Comparison of ENCODE assay signal across 8 cellular contexts in the genomic region with DNA sequence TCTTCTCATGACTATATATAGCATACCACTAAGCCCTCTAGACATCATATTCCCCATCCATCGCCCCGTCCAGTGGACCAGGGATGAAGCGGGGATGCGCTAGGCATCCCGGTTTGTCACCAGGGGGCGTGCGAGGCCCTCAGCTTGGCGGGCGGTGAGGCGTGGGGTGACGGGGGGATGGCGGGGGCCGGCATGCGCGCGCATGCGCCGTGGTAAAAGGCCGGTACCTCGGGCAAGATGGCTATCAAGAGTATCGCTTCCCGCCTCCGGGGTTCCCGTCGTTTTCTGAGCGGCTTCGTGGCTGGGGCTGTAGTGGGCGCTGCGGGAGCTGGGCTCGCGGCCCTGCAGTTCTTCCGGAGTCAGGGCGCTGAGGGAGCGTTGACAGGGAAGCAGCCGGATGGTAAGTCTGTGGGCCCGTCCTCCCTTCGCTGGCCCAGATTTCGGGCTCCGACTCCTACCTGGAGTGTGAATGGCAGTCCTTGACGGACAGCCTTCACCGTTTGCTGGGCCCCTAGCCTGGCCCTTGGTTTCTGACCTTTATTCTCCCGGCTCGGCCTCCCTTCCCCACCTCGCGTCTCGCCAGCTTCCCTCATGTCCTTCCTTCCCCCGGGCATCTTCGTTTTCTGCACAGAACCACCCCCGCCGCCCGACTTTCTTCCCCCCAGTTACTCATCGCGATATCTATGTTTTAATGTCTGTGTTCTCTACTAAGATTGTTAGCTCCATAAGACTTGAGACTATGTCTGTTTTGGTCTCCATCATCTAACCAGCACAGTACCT.
DNase-seq lines count a peak whose midpoint lies in the region; ATAC-seq lines count a peak whose summit lies in the region.

Gene EXOG (plus strand): TSS at position 210 of the 780 bp plus-strand sequence. CDS start 28 bp downstream, at position 238.

- ATAC-seq in GM19025 (IDR thresholded peaks at IDR 0.05; ENCODE audit: low read depth, unreplicated experiment) (peak; percentile 91), HG03280 (IDR thresholded peaks at IDR 0.05; ENCODE audit: unreplicated experiment) (peak; percentile 88)

- peak; percentile 100 for DNase-seq in AG20443 (ENCODE audit: low spot score)
- DNase-seq in NCI-H345 treated with DMSO at 0.1 percent for 48 hours (lab: John Stamatoyannopoulos, UW; ENCODE audit: unreplicated experiment): peak; percentile 56
- DNase-seq in activated CD4-positive, CD25-positive, alpha-beta regulatory T cell (lab: John Stamatoyannopoulos, UW): peak; percentile 89 to 95 (median 94)
- peak; percentile 86 for DNase-seq in central memory CD4-positive, alpha-beta T cell
- DNase-seq in iris pigment epithelial cell (ENCODE audit: low read depth): peak; percentile 89
- DNase-seq in stimulated activated CD4-positive, alpha-beta T cell treated with anti-CD3 and anti-CD28 coated beads, Interleukin-12 subunit alpha, Interleukin-12 subunit beta, amount 100 ng/mL, for 4 hours: peak; percentile 95

Comparison
In these comparisons a context has a peak if more than half of its experiments do, and no peak if none do; other contexts are left out.
1. Peak in every context shown above with its lines: DNase-seq and ATAC-seq.